In genomic region chrX:20547649-20548051, GRCh38 we compare ENCODE assay signal across 11 cellular contexts.
DNase-seq lines count a peak whose midpoint lies in the region; TF ChIP-seq lines count a peak whose summit lies in the region.
"Had no signal": no experiment of that assay in that cellular context is flagged by ENCODE, and none has a peak within 500 bp of the region (broad histone marks: within the 10 kb centered on the region; RNA-seq: fewer than 3 reads in every experiment).

No MANE protein-coding gene starts in this region.

- H3K9me3 ChIP-seq in colonic mucosa: no peaks in the 10 kb centered on the region

- intact Hi-C loops in colonic mucosa (cut with DNase I): no loop called here

- no peak overlapping the region for H3K27ac ChIP-seq in colonic mucosa

- no peaks in the 10 kb centered on the region for H3K4me1 ChIP-seq in colonic mucosa

- DNase-seq in NCI-H82 (lab: John Stamatoyannopoulos, UW) (peak; percentile 5), NCI-H82 treated with DMSO at 0.1 percent for 48 hours (lab: John Stamatoyannopoulos, UW; ENCODE audit: unreplicated experiment) (no peak), LHCN-M2 (ENCODE audit: low read depth) (peak; percentile 74), colonic mucosa (peak; percentile 64), skeletal muscle cell (ENCODE audit: low read depth) (peak; percentile 45), HuH-7.5 (ENCODE audit: low spot score) (no peak)
- no peak for DNase-seq in stimulated activated CD4-positive, alpha-beta T cell treated with anti-CD3 and anti-CD28 coated beads, Interleukin-4, amount 100 ng/mL, for 4 hours
- DNase-seq in activated CD8-positive, alpha-beta memory T cell treated with anti-CD3 and anti-CD28 coated beads for 24 hours: no peak
- DNase-seq: activated CD8-positive, alpha-beta memory T cell treated with anti-CD3 and anti-CD28 coated beads, Interleukin-2, amount 50 U/mL, for 4 hours; NCI-H2227 treated with DMSO at 0.1 percent for 48 hours had no signal

- no peak overlapping the region for H3K4me3 ChIP-seq in colonic mucosa
- no peak overlapping the region for H3K4me3 ChIP-seq in skeletal muscle cell (ENCODE audit: low read depth, low read length)
- H3K4me3 ChIP-seq: smooth muscle cell had no signal

- H3K27me3 ChIP-seq in colonic mucosa: no peaks in the 10 kb centered on the region

- no peaks in the 10 kb centered on the region for H3K36me3 ChIP-seq in colonic mucosa

- H3K9ac ChIP-seq in colonic mucosa (ENCODE audit: low read depth in 2 of 2, low read length in 2 of 2): no peak overlapping the region

- TF ChIP-seq CTCF in colonic mucosa (IDR thresholded peaks at IDR 0.05): no peak

Comparison
In these comparisons a context has a peak if more than half of its experiments do, and no peak if none do; other contexts are left out.
1. DNase-seq: peak in NCI-H82 (single experiment), LHCN-M2 (single experiment), colonic mucosa (single experiment) and skeletal muscle cell (single experiment); none in NCI-H82 treated with DMSO at 0.1 percent for 48 hours (single experiment), HuH-7.5 (single experiment), stimulated activated CD4-positive, alpha-beta T cell treated with anti-CD3 and anti-CD28 coated beads, Interleukin-4, amount 100 ng/mL, for 4 hours (0 of 2) and activated CD8-positive, alpha-beta memory T cell treated with anti-CD3 and anti-CD28 coated beads for 24 hours (single experiment).